18 cellular contexts compared by ENCODE assay signal in genomic region chr6:107414246-107414645, GRCh38. TPM values are rescaled to one million over a fixed set of nuclear protein-coding genes. Genes with fewer than 3 reads are reported as not detected.
DNase-seq lines count a peak whose midpoint lies in the region; ATAC-seq and TF ChIP-seq lines count a peak whose summit lies in the region.
"Had no signal": no experiment of that assay in that cellular context is flagged by ENCODE, and none has a peak within 500 bp of the region (broad histone marks: within the 10 kb centered on the region; RNA-seq: fewer than 3 reads in every experiment).

No MANE protein-coding gene starts in this region.

- H3K27me3 ChIP-seq in HUES48 (ENCODE audit: control insufficient read depth, insufficient read depth, low read length) (no peaks in the 10 kb centered on the region), adipocyte (replicated peaks; ENCODE audit: control insufficient read depth, insufficient read depth, low read length) (no peaks in the 10 kb centered on the region)

- DNase-seq in adipocyte (ENCODE audit: low read depth): peak; percentile 15
- DNase-seq in fibroblast of peridontal ligament (ENCODE audit: extremely low read depth): peak; percentile 27
- DNase-seq in mucosa of descending colon: no peak
- DNase-seq in activated CD4-positive, alpha-beta T cell treated with anti-CD3 and anti-CD28 coated beads, Interleukin-2, amount 50 U/mL, for 48 hours: no peak
- DNase-seq in mesothelial cell of epicardium (ENCODE audit: low spot score in 2 of 2, unreplicated experiment in 2 of 2): no peak
- DNase-seq in T-helper 17 cell: no peak
- DNase-seq in AG20443 (ENCODE audit: low spot score): no peak
- DNase-seq: AML-193; CD4-positive, alpha-beta T cell; DMS153; DMS79; GDM1; GM23248; IMR-90 had no signal

- H3K27ac ChIP-seq in HUES48 (ENCODE audit: low read depth, low read length): peak overlapping the region; percentile 4
- H3K27ac ChIP-seq: C4-2B, GM23248, HL-60 had no signal

- H3K9ac ChIP-seq in HUES48 (ENCODE audit: low read depth, low read length): no peak overlapping the region
- no peak overlapping the region for H3K9ac ChIP-seq in adipocyte (ENCODE audit: low read length)
- H3K9ac ChIP-seq: GM23248 had no signal

- ATAC-seq in mucosa of descending colon: peak; percentile 66
- no peak for ATAC-seq in T-helper 17 cell

- H3K27ac Mint-ChIP-seq in mesothelial cell of epicardium (no peak overlapping the region), T-helper 17 cell (no peak overlapping the region)
- H3K27ac Mint-ChIP-seq: CD4-positive, alpha-beta T cell had no signal

- H3K9me3 Mint-ChIP-seq in mesothelial cell of epicardium: no peaks in the 10 kb centered on the region

- no peaks in the 10 kb centered on the region for H3K36me3 ChIP-seq in HUES48 (ENCODE audit: control insufficient read depth, insufficient read depth, low read length)
- no peaks in the 10 kb centered on the region for H3K36me3 ChIP-seq in adipocyte (ENCODE audit: control insufficient read depth, insufficient read depth, low read length, severe bottlenecking)
- H3K36me3 ChIP-seq in mucosa of descending colon (ENCODE audit: low read depth): no peaks in the 10 kb centered on the region
- H3K36me3 ChIP-seq: HAP-1 had no signal

- H3K27me3 Mint-ChIP-seq in mesothelial cell of epicardium (ENCODE audit: low read depth) (no peaks in the 10 kb centered on the region), T-helper 17 cell (no peaks in the 10 kb centered on the region)
- H3K27me3 Mint-ChIP-seq: CD4-positive, alpha-beta T cell had no signal

- TF ChIP-seq CTCF in mucosa of descending colon (IDR thresholded peaks at IDR 0.05) (no peak), mesothelial cell of epicardium (IDR thresholded peaks at IDR 0.05; ENCODE audit: unreplicated experiment) (no peak)

- H3K4me3 ChIP-seq in HUES48 (ENCODE audit: low read depth, low read length) (no peak overlapping the region), adipocyte (ENCODE audit: low read length) (no peak overlapping the region), mucosa of descending colon (no peak overlapping the region)
- H3K4me3 ChIP-seq: GM23248, HAP-1 had no signal

- H3K4me1 ChIP-seq in HUES48 (ENCODE audit: control insufficient read depth, insufficient read depth, low read length): peaks cover 43% of the 10 kb centered on the region
- H3K4me1 ChIP-seq in adipocyte (ENCODE audit: control insufficient read depth, insufficient read depth, low read length): no peaks in the 10 kb centered on the region
- peaks cover 6% of the 10 kb centered on the region for H3K4me1 ChIP-seq in mucosa of descending colon (ENCODE audit: low read depth)

- H3K4me1 Mint-ChIP-seq in mesothelial cell of epicardium (peaks cover 18% of the 10 kb centered on the region), T-helper 17 cell (peaks cover 5% of the 10 kb centered on the region)

- H3K4me3 Mint-ChIP-seq in mesothelial cell of epicardium: no peak overlapping the region
- no peak overlapping the region for H3K4me3 Mint-ChIP-seq in T-helper 17 cell
- H3K4me3 Mint-ChIP-seq: CD4-positive, alpha-beta T cell had no signal

- H3K36me3 Mint-ChIP-seq in mesothelial cell of epicardium (no peaks in the 10 kb centered on the region), T-helper 17 cell (ENCODE audit: low read depth) (peaks cover 5% of the 10 kb centered on the region)

- intact Hi-C loops in mucosa of descending colon (cut with DNase I, micrococcal nuclease): no loop called here

- H3K9me3 ChIP-seq in HUES48 (ENCODE audit: control insufficient read depth, insufficient read depth, low read length) (no peaks in the 10 kb centered on the region), adipocyte (ENCODE audit: control insufficient read depth, low read length) (no peaks in the 10 kb centered on the region), mucosa of descending colon (no peaks in the 10 kb centered on the region), T-helper 17 cell (ENCODE audit: control insufficient read depth, low read length, poor library complexity, severe bottlenecking) (no peaks in the 10 kb centered on the region)
- H3K9me3 ChIP-seq: HAP-1 had no signal

RNA-seq across cellular contexts. Expression of gene PDSS2, which starts 45.1 kb away (rescaled TPM):
- 10 to 100 TPM; 16.2 to 26.3 (median 25.6) TPM for total RNA-seq in mucosa of descending colon
- total RNA-seq in mesothelial cell of epicardium: 10.7 to 13.2 TPM (median 13.0 TPM) in 3 replicates
- total RNA-seq in T-helper 17 cell: 10 to 100 TPM; 11.4 to 12.3 TPM

Comparison
In these comparisons a context has a peak if more than half of its experiments do, and no peak if none do; other contexts are left out.
1. DNase-seq: peak in adipocyte (single experiment) and fibroblast of peridontal ligament (single experiment); none in mucosa of descending colon (0 of 3), activated CD4-positive, alpha-beta T cell treated with anti-CD3 and anti-CD28 coated beads, Interleukin-2, amount 50 U/mL, for 48 hours (0 of 2), mesothelial cell of epicardium (0 of 2), T-helper 17 cell (0 of 3) and AG20443 (single experiment).